Comparison of ENCODE assay signal across 8 cellular contexts in genomic region chr22:44697423-44698179, GRCh38. TPM values are rescaled to one million over a fixed set of nuclear protein-coding genes. Genes with fewer than 3 reads are reported as not detected.
DNase-seq lines count a peak whose midpoint lies in the region; ATAC-seq and TF ChIP-seq lines count a peak whose summit lies in the region.

No MANE protein-coding gene starts in this region.

- H3K4me3 ChIP-seq in AG09309 (ENCODE audit: control insufficient read depth, low read depth, low read length) (no peak overlapping the region), PC-9 (no peak overlapping the region), esophagus squamous epithelium (no peak overlapping the region), neural cell (ENCODE audit: low read length) (no peak overlapping the region)

- TF ChIP-seq RAD21 in neural cell (conservative IDR thresholded peaks at IDR 0.05): peak; percentile 71

- TF ChIP-seq EP300 in neural cell (conservative IDR thresholded peaks at IDR 0.05; ENCODE audit: poor library complexity, severe bottlenecking): no peak

- H3K27me3 ChIP-seq in PC-9 (ENCODE audit: insufficient read depth, low read depth): 0 out of 2 replicates have a peak, but pooled peaks cover 6% of the 10 kb centered on the region
- H3K27me3 ChIP-seq in esophagus squamous epithelium: peaks cover 0 to 22% (median 0%) of the 10 kb centered on the region in 4 donors
- H3K27me3 ChIP-seq in neural cell (ENCODE audit: insufficient read depth, low read depth, low read length): peaks cover 8% of the 10 kb centered on the region

- no peaks in the 10 kb centered on the region for H3K9me2 ChIP-seq in PC-9 (ENCODE audit: insufficient read depth)
- no peaks in the 10 kb centered on the region for H3K9me2 ChIP-seq in neural cell (ENCODE audit: insufficient read depth, low read length)

- BruUV-seq in PC-9 (replicated peaks; lab: Mats Ljungman, UMichigan): no TSS peak

- no peak for TF ChIP-seq POLR2A in esophagus squamous epithelium (IDR thresholded peaks at IDR 0.05)

- H3K4me1 ChIP-seq in PC-9 (replicated peaks; ENCODE audit: insufficient read depth): no peaks in the 10 kb centered on the region
- H3K4me1 ChIP-seq in esophagus squamous epithelium: peaks cover 12 to 38% (median 13%) of the 10 kb centered on the region in 3 donors

- H3K79me2 ChIP-seq in PC-9 (ENCODE audit: low read depth): no peaks in the 10 kb centered on the region
- no peaks in the 10 kb centered on the region for H3K79me2 ChIP-seq in neural cell (replicated peaks; ENCODE audit: insufficient read depth, low read length)

- no peaks in the 10 kb centered on the region for H3K36me3 ChIP-seq in PC-9 (ENCODE audit: low read depth)
- no peaks in the 10 kb centered on the region for H3K36me3 ChIP-seq in esophagus squamous epithelium
- H3K36me3 ChIP-seq in neural cell (ENCODE audit: insufficient read depth, low read length): no peaks in the 10 kb centered on the region

- H3K9ac ChIP-seq in neural cell (ENCODE audit: low read length): no peak overlapping the region

- H2AFZ ChIP-seq in PC-9 (no peak overlapping the region), neural cell (ENCODE audit: low read depth, low read length) (no peak overlapping the region)

- H3F3A ChIP-seq in PC-9 (ENCODE audit: insufficient read depth, low read depth): peaks cover 37% of the 10 kb centered on the region
- no peaks in the 10 kb centered on the region for H3F3A ChIP-seq in neural cell (ENCODE audit: insufficient read depth, low read length, poor library complexity, severe bottlenecking)

- ATAC-seq in stimulated activated naive CD8-positive, alpha-beta T cell treated with anti-CD3 and anti-CD28 coated beads, Interleukin-15, Interleukin-2, amounts not matched to agents 100 U/mL and 50 U/mL, for 24 hours: peak; percentile 60
- no peak for ATAC-seq in GM21423 (IDR thresholded peaks at IDR 0.05; ENCODE audit: unreplicated experiment)

- WGBS in esophagus squamous epithelium, 2 donors: 22 to 29% methylated on average over 7 to 10 of the region's 22 CpGs

- POLR2A ChIA-PET in PC-9 (lab: Charles Lee; ENCODE audit: unreplicated experiment): no interaction called here

- CTCF ChIA-PET in PC-9 (lab: Charles Lee): no interaction called here

- H3K9me3 ChIP-seq in PC-9 (ENCODE audit: insufficient read depth, low read depth) (no peaks in the 10 kb centered on the region), esophagus squamous epithelium (no peaks in the 10 kb centered on the region), neural cell (ENCODE audit: low read length) (no peaks in the 10 kb centered on the region)

- H3K27ac ChIP-seq in PC-9: no peak overlapping the region
- H3K27ac ChIP-seq in esophagus squamous epithelium: peak overlapping the region in 3 of 4 donors; percentile 50 to 81 (median 66)
- H3K27ac ChIP-seq in neural cell (ENCODE audit: low read length): no peak overlapping the region

- TF ChIP-seq CTCF in AG09309 (IDR thresholded peaks at IDR 0.05; ENCODE audit: control insufficient read depth, insufficient read depth, low read depth, low read length, missing control alignments) (peak; percentile 97), GM20000 (IDR thresholded peaks at IDR 0.05; ENCODE audit: extremely low read depth, missing control alignments) (peak; percentile 91), PC-9 (conservative IDR thresholded peaks at IDR 0.05) (peak; percentile 99), esophagus squamous epithelium (IDR thresholded peaks at IDR 0.05) (peak; percentile 88 to 95 (median 92)), neural cell (IDR thresholded peaks at IDR 0.05; ENCODE audit: poor library complexity, severe bottlenecking) (peak; percentile 71)

- DNase-seq in AG09309 (ENCODE audit: low read depth): no peak
- DNase-seq in GM20000 (ENCODE audit: low spot score): peak; percentile 85
- peak; percentile 72 to 83 for DNase-seq in PC-9
- peak; percentile 88 for DNase-seq in activated T-cell treated with anti-CD3 and anti-CD28 coated beads, Interleukin-2, amount 50 U/mL, for 1 hour
- DNase-seq in esophagus squamous epithelium (lab: John Stamatoyannopoulos, UW): no peak
- peak; percentile 91 for DNase-seq in stimulated activated naive CD8-positive, alpha-beta T cell treated with anti-CD3 and anti-CD28 coated beads, Interleukin-15, Interleukin-2, amounts not matched to agents 100 U/mL and 50 U/mL, for 24 hours

- H3K4me2 ChIP-seq in PC-9 (peak overlapping the region; percentile 3; the same call in 1 of the 2 replicates), neural cell (ENCODE audit: low read length) (no peak overlapping the region)

- intact Hi-C loops in PC-9 (cut with micrococcal nuclease; ENCODE audit: unreplicated experiment) (loop anchor here (1.0 to 10.0 kb wide), 4 partner anchors 39 to 567 kb away; no protein-coding TSS in a partner anchor), esophagus squamous epithelium (cut with DNase I) (loop anchor here (5.0 kb wide), 1 partner anchor 35 kb away; no protein-coding TSS in a partner anchor)

- H4K20me1 ChIP-seq in PC-9 (ENCODE audit: insufficient read depth) (no peaks in the 10 kb centered on the region), neural cell (ENCODE audit: insufficient read depth) (no peaks in the 10 kb centered on the region)

TF ChIP-seq in neural cell, 6 proteins besides CTCF, POLR2A, EP300 and RAD21:
- TF ChIP-seq POLR2AphosphoS5 (IDR thresholded peaks at IDR 0.05) (no peak), SMC3 (conservative IDR thresholded peaks at IDR 0.05; ENCODE audit: poor library complexity) (peak; percentile 72), EZH2 (IDR thresholded peaks at IDR 0.05; ENCODE audit: borderline replicate concordance, insufficient read depth, low read length, poor library complexity, severe bottlenecking) (no peak), REST (IDR thresholded peaks at IDR 0.05; ENCODE audit: borderline replicate concordance) (no peak), MXI1 (conservative IDR thresholded peaks at IDR 0.05; ENCODE audit: poor library complexity, severe bottlenecking) (no peak), TAF1 (IDR thresholded peaks at IDR 0.05; ENCODE audit: low read depth) (no peak)

RNA-seq across cellular contexts. Expression of gene PRR5, which starts 4.4 kb away (rescaled TPM):
- 22.1 and 27.3 TPM in 2 replicates for total RNA-seq in PC-9 (2021)
- 10 to 100 TPM; 20.8 to 33.0 (median 23.4) TPM for total RNA-seq in esophagus squamous epithelium
- polyA plus RNA-seq in neural cell: 16.2 and 21.0 TPM in 2 replicates
- polyA minus RNA-seq in neural cell: 25.6 and 27.0 TPM in 2 replicates

RNA-seq across cellular contexts. Expression of gene ARHGAP8, which starts 54.8 kb away (rescaled TPM):
- total RNA-seq in PC-9 (2021) (114 and 130 TPM in 2 replicates), esophagus squamous epithelium (10 to 100 TPM in 2 of 4 donors, 1 to 10 TPM in 2; 3.6 to 15.0 (median 11.5) TPM)
- polyA plus RNA-seq in neural cell: 3.0 and 5.0 TPM in 2 replicates
- polyA minus RNA-seq in neural cell: 1.9 and 2.9 TPM in 2 replicates

Comparison
In these comparisons a context has a peak if more than half of its experiments do, and no peak if none do; other contexts are left out.
1. DNase-seq: peak in GM20000 (single experiment), PC-9 (2 of 2), activated T-cell treated with anti-CD3 and anti-CD28 coated beads, Interleukin-2, amount 50 U/mL, for 1 hour (single experiment) and stimulated activated naive CD8-positive, alpha-beta T cell treated with anti-CD3 and anti-CD28 coated beads, Interleukin-15, Interleukin-2, amounts not matched to agents 100 U/mL and 50 U/mL, for 24 hours (single experiment); none in AG09309 (single experiment) and esophagus squamous epithelium (single experiment).
2. H3K27ac ChIP-seq: peak in esophagus squamous epithelium (3 of 4); none in PC-9 (single experiment) and neural cell (single experiment).
3. Peak in every context shown above with its lines, with median percentiles within 50 percentile points of each other: CTCF ChIP-seq.